1 cellular context compared by ENCODE assay signal in the genomic region with DNA sequence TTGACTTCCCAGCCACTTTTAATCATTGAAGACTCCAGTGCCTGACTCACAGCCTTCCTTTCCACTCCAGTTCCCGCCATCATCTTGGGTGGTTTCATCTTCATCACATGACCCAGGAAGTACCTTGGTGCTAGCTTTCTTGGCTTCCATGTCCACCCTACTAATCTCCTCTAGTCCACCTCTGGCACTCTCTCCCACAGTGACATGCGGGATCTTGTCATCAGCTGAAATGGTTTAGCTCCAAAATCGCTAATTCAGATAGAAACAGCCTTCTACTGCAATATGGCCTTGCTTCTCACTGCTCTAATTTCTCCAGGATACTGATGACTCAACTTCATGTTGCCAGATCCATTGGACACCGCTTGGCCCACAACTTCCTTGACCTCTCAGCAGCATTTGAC.
A peak's percentile ranks its signal among the peaks of the same experiment; 100 is the strongest.
TF ChIP-seq lines count a peak whose summit lies in the region.

No MANE protein-coding gene starts in this region.

TF ChIP-seq in K562, 482 proteins besides CTCF, POLR2A, EP300 and RAD21 (continued from another document):
- TF ChIP-seq, protein P1, sequence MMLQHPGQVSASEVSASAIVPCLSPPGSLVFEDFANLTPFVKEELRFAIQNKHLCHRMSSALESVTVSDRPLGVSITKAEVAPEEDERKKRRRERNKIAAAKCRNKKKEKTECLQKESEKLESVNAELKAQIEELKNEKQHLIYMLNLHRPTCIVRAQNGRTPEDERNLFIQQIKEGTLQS (IDR thresholded peaks at IDR 0.05): peak; percentile 39
- TF ChIP-seq, protein P1 (CRISPR knock-in tag; conservative IDR thresholded peaks at IDR 0.05): no peak
- TF ChIP-seq, protein P2, sequence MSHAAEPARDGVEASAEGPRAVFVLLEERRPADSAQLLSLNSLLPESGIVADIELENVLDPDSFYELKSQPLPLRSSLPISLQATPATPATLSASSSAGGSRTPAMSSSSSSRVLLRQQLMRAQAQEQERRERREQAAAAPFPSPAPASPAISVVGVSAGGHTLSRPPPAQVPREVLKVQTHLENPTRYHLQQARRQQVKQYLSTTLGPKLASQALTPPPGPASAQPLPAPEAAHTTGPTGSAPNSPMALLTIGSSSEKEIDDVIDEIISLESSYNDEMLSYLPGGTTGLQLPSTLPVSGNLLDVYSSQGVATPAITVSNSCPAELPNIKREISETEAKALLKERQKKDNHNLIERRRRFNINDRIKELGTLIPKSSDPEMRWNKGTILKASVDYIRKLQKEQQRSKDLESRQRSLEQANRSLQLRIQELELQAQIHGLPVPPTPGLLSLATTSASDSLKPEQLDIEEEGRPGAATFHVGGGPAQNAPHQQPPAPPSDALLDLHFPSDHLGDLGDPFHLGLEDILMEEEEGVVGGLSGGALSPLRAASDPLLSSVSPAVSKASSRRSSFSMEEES (CRISPR knock-in tag; IDR thresholded peaks at IDR 0.05): peak; percentile 51
- TF ChIP-seq ATF1 (CRISPR knock-in tag; IDR thresholded peaks at IDR 0.05) (no peak), ATF1 (tag; IDR thresholded peaks at IDR 0.05) (peak; percentile 57), RAD51 (IDR thresholded peaks at IDR 0.05; ENCODE audit: borderline replicate concordance, low read depth) (peak; percentile 50; the same call in 1 of the 2 replicates), GABPB1 (CRISPR knock-in tag; IDR thresholded peaks at IDR 0.05) (no peak), MXI1 (IDR thresholded peaks at IDR 0.05; ENCODE audit: low read depth, low read length) (no peak), TOE1 (IDR thresholded peaks at IDR 0.05; ENCODE audit: borderline replicate concordance) (peak; percentile 32; the same call in 1 of the 2 replicates), TOE1 (CRISPR knock-in tag; IDR thresholded peaks at IDR 0.05; ENCODE audit: borderline replicate concordance, low read depth) (no peak), ZNF316 (IDR thresholded peaks at IDR 0.05) (peak; percentile 9; the same call in 1 of the 2 replicates)
- TF ChIP-seq, protein P3, sequence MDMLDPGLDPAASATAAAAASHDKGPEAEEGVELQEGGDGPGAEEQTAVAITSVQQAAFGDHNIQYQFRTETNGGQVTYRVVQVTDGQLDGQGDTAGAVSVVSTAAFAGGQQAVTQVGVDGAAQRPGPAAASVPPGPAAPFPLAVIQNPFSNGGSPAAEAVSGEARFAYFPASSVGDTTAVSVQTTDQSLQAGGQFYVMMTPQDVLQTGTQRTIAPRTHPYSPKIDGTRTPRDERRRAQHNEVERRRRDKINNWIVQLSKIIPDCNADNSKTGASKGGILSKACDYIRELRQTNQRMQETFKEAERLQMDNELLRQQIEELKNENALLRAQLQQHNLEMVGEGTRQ (CRISPR knock-in tag; IDR thresholded peaks at IDR 0.05): peak; percentile 36; the same call in 1 of the 2 replicates
- TF ChIP-seq, protein P4, sequence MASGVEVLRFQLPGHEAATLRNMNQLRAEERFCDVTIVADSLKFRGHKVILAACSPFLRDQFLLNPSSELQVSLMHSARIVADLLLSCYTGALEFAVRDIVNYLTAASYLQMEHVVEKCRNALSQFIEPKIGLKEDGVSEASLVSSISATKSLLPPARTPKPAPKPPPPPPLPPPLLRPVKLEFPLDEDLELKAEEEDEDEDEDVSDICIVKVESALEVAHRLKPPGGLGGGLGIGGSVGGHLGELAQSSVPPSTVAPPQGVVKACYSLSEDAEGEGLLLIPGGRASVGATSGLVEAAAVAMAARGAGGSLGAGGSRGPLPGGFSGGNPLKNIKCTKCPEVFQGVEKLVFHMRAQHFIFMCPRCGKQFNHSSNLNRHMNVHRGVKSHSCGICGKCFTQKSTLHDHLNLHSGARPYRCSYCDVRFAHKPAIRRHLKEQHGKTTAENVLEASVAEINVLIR (CRISPR knock-in tag; IDR thresholded peaks at IDR 0.05): peak; percentile 10; the same call in 1 of the 2 replicates
TF ChIP-seq in K562: peak in this region for 14.
